1 cellular context compared by ENCODE assay signal in the genomic region with DNA sequence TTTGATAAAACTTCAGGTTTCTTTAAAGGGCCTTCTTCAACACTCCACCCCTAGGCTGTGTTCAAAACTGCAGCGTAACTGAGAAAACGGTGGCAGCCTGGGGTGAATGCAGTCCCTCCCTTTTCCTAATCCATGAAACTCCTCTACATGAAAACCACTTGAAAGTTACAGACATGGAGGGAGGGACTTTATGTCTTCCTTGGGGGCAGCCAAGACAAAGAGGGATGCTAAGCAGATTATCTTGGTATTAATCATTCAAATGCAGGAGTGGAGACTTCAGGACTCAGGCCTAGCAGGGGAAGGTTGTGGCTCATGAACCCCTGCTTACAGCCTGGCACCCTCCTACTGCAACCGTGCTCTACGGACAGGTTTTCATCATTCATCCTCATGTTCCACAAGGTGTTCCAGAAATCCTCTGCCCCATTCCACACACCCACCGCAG.
TF ChIP-seq lines count a peak whose summit lies in the region.

No MANE protein-coding gene starts in this region.

TF ChIP-seq in GM23338, 12 proteins besides CTCF, POLR2A, EP300 and RAD21:
- TF ChIP-seq, protein P1, sequence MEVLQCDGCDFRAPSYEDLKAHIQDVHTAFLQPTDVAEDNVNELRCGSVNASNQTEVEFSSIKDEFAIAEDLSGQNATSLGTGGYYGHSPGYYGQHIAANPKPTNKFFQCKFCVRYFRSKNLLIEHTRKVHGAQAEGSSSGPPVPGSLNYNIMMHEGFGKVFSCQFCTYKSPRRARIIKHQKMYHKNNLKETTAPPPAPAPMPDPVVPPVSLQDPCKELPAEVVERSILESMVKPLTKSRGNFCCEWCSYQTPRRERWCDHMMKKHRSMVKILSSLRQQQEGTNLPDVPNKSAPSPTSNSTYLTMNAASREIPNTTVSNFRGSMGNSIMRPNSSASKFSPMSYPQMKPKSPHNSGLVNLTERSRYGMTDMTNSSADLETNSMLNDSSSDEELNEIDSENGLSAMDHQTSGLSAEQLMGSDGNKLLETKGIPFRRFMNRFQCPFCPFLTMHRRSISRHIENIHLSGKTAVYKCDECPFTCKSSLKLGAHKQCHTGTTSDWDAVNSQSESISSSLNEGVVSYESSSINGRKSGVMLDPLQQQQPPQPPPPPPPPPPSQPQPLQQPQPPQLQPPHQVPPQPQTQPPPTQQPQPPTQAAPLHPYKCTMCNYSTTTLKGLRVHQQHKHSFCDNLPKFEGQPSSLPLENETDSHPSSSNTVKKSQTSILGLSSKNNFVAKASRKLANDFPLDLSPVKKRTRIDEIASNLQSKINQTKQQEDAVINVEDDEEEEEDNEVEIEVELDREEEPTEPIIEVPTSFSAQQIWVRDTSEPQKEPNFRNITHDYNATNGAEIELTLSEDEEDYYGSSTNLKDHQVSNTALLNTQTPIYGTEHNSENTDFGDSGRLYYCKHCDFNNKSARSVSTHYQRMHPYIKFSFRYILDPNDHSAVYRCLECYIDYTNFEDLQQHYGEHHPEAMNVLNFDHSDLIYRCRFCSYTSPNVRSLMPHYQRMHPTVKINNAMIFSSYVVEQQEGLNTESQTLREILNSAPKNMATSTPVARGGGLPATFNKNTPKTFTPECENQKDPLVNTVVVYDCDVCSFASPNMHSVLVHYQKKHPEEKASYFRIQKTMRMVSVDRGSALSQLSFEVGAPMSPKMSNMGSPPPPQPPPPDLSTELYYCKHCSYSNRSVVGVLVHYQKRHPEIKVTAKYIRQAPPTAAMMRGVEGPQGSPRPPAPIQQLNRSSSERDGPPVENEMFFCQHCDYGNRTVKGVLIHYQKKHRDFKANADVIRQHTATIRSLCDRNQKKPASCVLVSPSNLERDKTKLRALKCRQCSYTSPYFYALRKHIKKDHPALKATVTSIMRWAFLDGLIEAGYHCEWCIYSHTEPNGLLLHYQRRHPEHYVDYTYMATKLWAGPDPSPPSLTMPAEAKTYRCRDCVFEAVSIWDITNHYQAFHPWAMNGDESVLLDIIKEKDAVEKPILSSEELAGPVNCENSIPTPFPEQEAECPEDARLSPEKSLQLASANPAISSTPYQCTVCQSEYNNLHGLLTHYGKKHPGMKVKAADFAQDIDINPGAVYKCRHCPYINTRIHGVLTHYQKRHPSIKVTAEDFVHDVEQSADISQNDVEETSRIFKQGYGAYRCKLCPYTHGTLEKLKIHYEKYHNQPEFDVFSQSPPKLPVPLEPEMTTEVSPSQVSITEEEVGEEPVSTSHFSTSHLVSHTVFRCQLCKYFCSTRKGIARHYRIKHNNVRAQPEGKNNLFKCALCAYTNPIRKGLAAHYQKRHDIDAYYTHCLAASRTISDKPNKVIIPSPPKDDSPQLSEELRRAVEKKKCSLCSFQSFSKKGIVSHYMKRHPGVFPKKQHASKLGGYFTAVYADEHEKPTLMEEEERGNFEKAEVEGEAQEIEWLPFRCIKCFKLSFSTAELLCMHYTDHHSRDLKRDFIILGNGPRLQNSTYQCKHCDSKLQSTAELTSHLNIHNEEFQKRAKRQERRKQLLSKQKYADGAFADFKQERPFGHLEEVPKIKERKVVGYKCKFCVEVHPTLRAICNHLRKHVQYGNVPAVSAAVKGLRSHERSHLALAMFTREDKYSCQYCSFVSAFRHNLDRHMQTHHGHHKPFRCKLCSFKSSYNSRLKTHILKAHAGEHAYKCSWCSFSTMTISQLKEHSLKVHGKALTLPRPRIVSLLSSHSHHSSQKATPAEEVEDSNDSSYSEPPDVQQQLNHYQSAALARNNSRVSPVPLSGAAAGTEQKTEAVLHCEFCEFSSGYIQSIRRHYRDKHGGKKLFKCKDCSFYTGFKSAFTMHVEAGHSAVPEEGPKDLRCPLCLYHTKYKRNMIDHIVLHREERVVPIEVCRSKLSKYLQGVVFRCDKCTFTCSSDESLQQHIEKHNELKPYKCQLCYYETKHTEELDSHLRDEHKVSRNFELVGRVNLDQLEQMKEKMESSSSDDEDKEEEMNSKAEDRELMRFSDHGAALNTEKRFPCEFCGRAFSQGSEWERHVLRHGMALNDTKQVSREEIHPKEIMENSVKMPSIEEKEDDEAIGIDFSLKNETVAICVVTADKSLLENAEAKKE (CRISPR knock-in tag; IDR thresholded peaks at IDR 0.05) = no peak
- TF ChIP-seq NANOG (IDR thresholded peaks at IDR 0.05; ENCODE audit: borderline replicate concordance) (no peak), ZNF331 (CRISPR knock-in tag; IDR thresholded peaks at IDR 0.05; ENCODE audit: low read depth) (no peak)
TF ChIP-seq in GM23338: peak in this region for 0.
